ENCODE assay signal across 19 cellular contexts in genomic region chr6:31025595-31025994, GRCh38. TPM values are rescaled to one million over a fixed set of nuclear protein-coding genes. Genes with fewer than 3 reads are reported as not detected.
A peak's percentile ranks its signal among the peaks of the same experiment; 100 is the strongest.
DNase-seq lines count a peak whose midpoint lies in the region; ATAC-seq lines count a peak whose summit lies in the region.
"Had no signal": no experiment of that assay in that cellular context is flagged by ENCODE, and none has a peak within 500 bp of the region (broad histone marks: within the 10 kb centered on the region; RNA-seq: fewer than 3 reads in every experiment).

No MANE protein-coding gene starts in this region.

- no peak for DNase-seq in stimulated activated naive CD8-positive, alpha-beta T cell treated with anti-CD3 and anti-CD28 coated beads, Interleukin-15, amount 100 ng/mL, for 72 hours
- DNase-seq in stimulated activated naive CD8-positive, alpha-beta T cell treated with anti-CD3 and anti-CD28 coated beads, Interleukin-15, Interleukin-2, amounts not matched to agents 100 U/mL and 50 U/mL, for 24 hours, result no peak
- DNase-seq in activated CD8-positive, alpha-beta memory T cell treated with anti-CD3 and anti-CD28 coated beads, Interleukin-2, amount 50 U/mL, for 48 hours, result peak; percentile 44
- DNase-seq in neuronal stem cell (ENCODE audit: low spot score), result no peak
- no peak for DNase-seq in NCI-H446 (lab: John Stamatoyannopoulos, UW)
- DNase-seq in NCI-H1436 treated with DMSO at 0.1 percent for 48 hours (lab: John Stamatoyannopoulos, UW), result no peak
- DNase-seq: ACHN; BE2C; C1 segment of cervical spinal cord; CD4-positive, CD25-positive, alpha-beta regulatory T cell; CD8-positive, alpha-beta memory T cell; COR-L47; DMS 273 treated with DMSO at 0.1 percent for 48 hours; DMS53; DND-41; EL had no signal

- no peak overlapping the region for H3K4me3 ChIP-seq in neuronal stem cell (ENCODE audit: low read length in 2 of 2)
- H3K4me3 ChIP-seq: GM12878, HAP-1 had no signal

- no peaks in the 10 kb centered on the region for H3K9me3 ChIP-seq in neuronal stem cell (replicated peaks in 1 of 2; ENCODE audit: control insufficient read depth in 2 of 2, insufficient read depth in 1 of 2, low read depth in 1 of 2, low read length in 2 of 2)
- H3K9me3 ChIP-seq: BE2C, HAP-1 had no signal

- no peak overlapping the region for H3K27ac ChIP-seq in neuronal stem cell (replicated peaks; ENCODE audit: low read length)

- H3K9me3 Mint-ChIP-seq in stimulated activated naive CD8-positive, alpha-beta T cell treated with anti-CD3 and anti-CD28 coated beads, Interleukin-15, amount 100 ng/mL, for 72 hours, result no peaks in the 10 kb centered on the region
- H3K9me3 Mint-ChIP-seq: CD8-positive, alpha-beta memory T cell had no signal

- peak overlapping the region; percentile 59 for H3K18ac ChIP-seq in neuronal stem cell (ENCODE audit: low read length)

- no peak overlapping the region for H3K4me3 Mint-ChIP-seq in stimulated activated naive CD8-positive, alpha-beta T cell treated with anti-CD3 and anti-CD28 coated beads, Interleukin-15, amount 100 ng/mL, for 72 hours
- H3K4me3 Mint-ChIP-seq: CD4-positive, CD25-positive, alpha-beta regulatory T cell; CD8-positive, alpha-beta memory T cell had no signal

- H3K4ac ChIP-seq in neuronal stem cell (ENCODE audit: low read length), result no peak overlapping the region

- H2AK5ac ChIP-seq in neuronal stem cell (ENCODE audit: low read depth, low read length), result peak overlapping the region; percentile 87

- peaks cover 8% of the 10 kb centered on the region for H3K4me1 Mint-ChIP-seq in stimulated activated naive CD8-positive, alpha-beta T cell treated with anti-CD3 and anti-CD28 coated beads, Interleukin-15, amount 100 ng/mL, for 72 hours
- H3K4me1 Mint-ChIP-seq: CD4-positive, CD25-positive, alpha-beta regulatory T cell; CD8-positive, alpha-beta memory T cell had no signal

- WGBS in neuronal stem cell (ENCODE audit: extremely low coverage in 2 of 2, insufficient read length in 2 of 2, insufficient replicate concordance in 1 of 2), 2 donors, result no CpG with 5 or more reads among the region's 4 CpGs

- H3K4me2 ChIP-seq in neuronal stem cell (ENCODE audit: insufficient read depth, low read length, poor library complexity, severe bottlenecking), result no peak overlapping the region

- no peak overlapping the region for H3K23ac ChIP-seq in neuronal stem cell (ENCODE audit: low read depth, low read length, poor library complexity)

- H4K8ac ChIP-seq in neuronal stem cell (ENCODE audit: low read depth, low read length), result no peak overlapping the region

- H3K4me1 ChIP-seq in neuronal stem cell (ENCODE audit: control insufficient read depth in 2 of 2, insufficient read depth in 1 of 2, low read depth in 1 of 2, low read length in 2 of 2), result no peaks in the 10 kb centered on the region
- H3K4me1 ChIP-seq: BE2C, HAP-1 had no signal

- no peak overlapping the region for H2BK15ac ChIP-seq in neuronal stem cell (ENCODE audit: low read length)

- H3K27me3 ChIP-seq in neuronal stem cell (ENCODE audit: control insufficient read depth in 3 of 3, insufficient read depth in 3 of 3, low read depth in 1 of 3, low read length in 3 of 3), result peaks cover 0 to 2% (median 0%) of the 10 kb centered on the region in 3 experiments
- H3K27me3 ChIP-seq: BE2C had no signal

- ATAC-seq in stimulated activated naive CD8-positive, alpha-beta T cell treated with anti-CD3 and anti-CD28 coated beads, Interleukin-15, amount 100 ng/mL, for 72 hours, result peak; percentile 73
- no peak for ATAC-seq in stimulated activated naive CD8-positive, alpha-beta T cell treated with anti-CD3 and anti-CD28 coated beads, Interleukin-15, Interleukin-2, amounts not matched to agents 100 U/mL and 50 U/mL, for 24 hours
- ATAC-seq: GM12878 had no signal

- peak overlapping the region; percentile 30 for H3K9ac ChIP-seq in neuronal stem cell (ENCODE audit: low read depth, low read length, poor library complexity)

- H2AFZ ChIP-seq in neuronal stem cell (ENCODE audit: low read length), result no peak overlapping the region

- H2BK12ac ChIP-seq in neuronal stem cell (ENCODE audit: low read length), result no peak overlapping the region

- no peaks in the 10 kb centered on the region for H3K36me3 ChIP-seq in neuronal stem cell (replicated peaks in 1 of 2; ENCODE audit: control insufficient read depth in 2 of 2, insufficient read depth in 2 of 2, low read length in 2 of 2)
- H3K36me3 ChIP-seq: BE2C, HAP-1 had no signal

- H2BK120ac ChIP-seq in neuronal stem cell (ENCODE audit: low read depth, low read length), result no peak overlapping the region

- no peak overlapping the region for H3K14ac ChIP-seq in neuronal stem cell (ENCODE audit: low read length)

- no peak overlapping the region for H2BK5ac ChIP-seq in neuronal stem cell (ENCODE audit: low read length)

- H4K91ac ChIP-seq in neuronal stem cell (ENCODE audit: low read depth, low read length, poor library complexity), result no peak overlapping the region

- H3K27me3 Mint-ChIP-seq in stimulated activated naive CD8-positive, alpha-beta T cell treated with anti-CD3 and anti-CD28 coated beads, Interleukin-15, amount 100 ng/mL, for 72 hours, result peaks cover 44% of the 10 kb centered on the region

- H3K27ac Mint-ChIP-seq in stimulated activated naive CD8-positive, alpha-beta T cell treated with anti-CD3 and anti-CD28 coated beads, Interleukin-15, amount 100 ng/mL, for 72 hours, result no peak overlapping the region
- H3K27ac Mint-ChIP-seq: CD4-positive, CD25-positive, alpha-beta regulatory T cell; CD8-positive, alpha-beta memory T cell had no signal

- H3K79me1 ChIP-seq in neuronal stem cell (ENCODE audit: low read depth, low read length), result no peaks in the 10 kb centered on the region

RNA-seq across cellular contexts. Expression of gene MUC22, which starts 15.3 kb away (rescaled TPM):
- not detected for polyA plus RNA-seq in neuronal stem cell (2013, experiment 1 of 2)
- polyA plus RNA-seq in neuronal stem cell (2013, experiment 2 of 2), result not detected
- polyA plus RNA-seq: CD4-positive, CD25-positive, alpha-beta regulatory T cell; CD8-positive, alpha-beta memory T cell had no signal

RNA-seq across cellular contexts. Expression of gene MUC21, which starts 42.1 kb away (rescaled TPM):
- polyA plus RNA-seq in neuronal stem cell (2013, experiment 1 of 2), result not detected
- 0.01 TPM for polyA plus RNA-seq in neuronal stem cell (2013, experiment 2 of 2)
- polyA plus RNA-seq: CD4-positive, CD25-positive, alpha-beta regulatory T cell; CD8-positive, alpha-beta memory T cell; H1 had no signal
